12 cellular contexts compared by ENCODE assay signal in genomic region chr21:37561941-37562919, GRCh38.
DNase-seq lines count a peak whose midpoint lies in the region; ATAC-seq and TF ChIP-seq lines count a peak whose summit lies in the region.
"Had no signal": no experiment of that assay in that cellular context is flagged by ENCODE, and none has a peak within 500 bp of the region (broad histone marks: within the 10 kb centered on the region; RNA-seq: fewer than 3 reads in every experiment).

No MANE protein-coding gene starts in this region.

- intact Hi-C loops in activated naive CD4-positive, alpha-beta T cell treated with anti-CD3 and anti-CD28 coated beads for 36 hours (cut with micrococcal nuclease): loop anchor here (5.0 to 10.0 kb wide), 2 partner anchors 60 to 577 kb away; no protein-coding TSS in a partner anchor

- peaks cover 3% of the 10 kb centered on the region for H3K9me3 Mint-ChIP-seq in activated naive CD4-positive, alpha-beta T cell treated with anti-CD3 and anti-CD28 coated beads for 36 hours
- H3K9me3 Mint-ChIP-seq in activated naive CD4-positive, alpha-beta T cell treated with anti-CD3 and anti-CD28 coated beads, Interleukin-2, amount 50 U/mL, for 72 hours: peaks cover 7 to 13% of the 10 kb centered on the region in 2 donors
- H3K9me3 Mint-ChIP-seq in central memory CD8-positive, alpha-beta T cell: no peaks in the 10 kb centered on the region
- H3K9me3 Mint-ChIP-seq in stimulated activated naive B cell treated with anti-CD40 and anti-IgM and Interleukin-4, amounts not matched to agents 10 μg/mL and 1 μg/mL and 100 μg/mL, for 72 hours: peaks cover 6 to 11% of the 10 kb centered on the region in 2 donors

- CTCF ChIA-PET in activated naive CD4-positive, alpha-beta T cell treated with anti-CD3 and anti-CD28 coated beads for 36 hours (lab: Charles Lee): no interaction called here
- CTCF ChIA-PET in GM10248 (lab: Yijun Ruan, JAX): interaction anchor here (1.4 to 1.6 kb wide), 2 partner anchors 29 to 81 kb away, joined by 3 to 5 read pairs; no protein-coding TSS in a partner anchor

- H3K4me3 Mint-ChIP-seq in activated naive CD4-positive, alpha-beta T cell treated with anti-CD3 and anti-CD28 coated beads for 36 hours: peak overlapping the region; percentile 88
- peak overlapping the region; percentile 94 for H3K4me3 Mint-ChIP-seq in central memory CD8-positive, alpha-beta T cell
- peak overlapping the region; percentile 92 to 95 for H3K4me3 Mint-ChIP-seq in stimulated activated naive B cell treated with anti-CD40 and anti-IgM and Interleukin-4, amounts not matched to agents 10 μg/mL and 1 μg/mL and 100 μg/mL, for 72 hours

- ATAC-seq in activated naive CD4-positive, alpha-beta T cell treated with anti-CD3 and anti-CD28 coated beads, Interleukin-2, amount 50 U/mL, for 72 hours: no peak
- no peak for ATAC-seq in central memory CD8-positive, alpha-beta T cell (replicated peaks; ENCODE audit: extremely low read depth, poor library complexity, severe bottlenecking)
- ATAC-seq in stimulated activated naive B cell treated with anti-CD40 and anti-IgM and Interleukin-4, amounts not matched to agents 10 μg/mL and 1 μg/mL and 100 μg/mL, for 72 hours (replicated peaks): no peak
- ATAC-seq: sciatic nerve had no signal

- H3K27me3 Mint-ChIP-seq in activated naive CD4-positive, alpha-beta T cell treated with anti-CD3 and anti-CD28 coated beads for 36 hours (ENCODE audit: low read depth): no peaks in the 10 kb centered on the region
- no peaks in the 10 kb centered on the region for H3K27me3 Mint-ChIP-seq in central memory CD8-positive, alpha-beta T cell
- H3K27me3 Mint-ChIP-seq in stimulated activated naive B cell treated with anti-CD40 and anti-IgM and Interleukin-4, amounts not matched to agents 10 μg/mL and 1 μg/mL and 100 μg/mL, for 72 hours: no peaks in the 10 kb centered on the region

- H3K36me3 Mint-ChIP-seq in activated naive CD4-positive, alpha-beta T cell treated with anti-CD3 and anti-CD28 coated beads for 36 hours (ENCODE audit: low read depth): no peaks in the 10 kb centered on the region
- peaks cover 0 to 5% of the 10 kb centered on the region in 2 donors for H3K36me3 Mint-ChIP-seq in activated naive CD4-positive, alpha-beta T cell treated with anti-CD3 and anti-CD28 coated beads, Interleukin-2, amount 50 U/mL, for 72 hours
- H3K36me3 Mint-ChIP-seq in central memory CD8-positive, alpha-beta T cell (ENCODE audit: insufficient read depth): peaks cover 12% of the 10 kb centered on the region
- peaks cover 0 to 8% of the 10 kb centered on the region in 2 donors for H3K36me3 Mint-ChIP-seq in stimulated activated naive B cell treated with anti-CD40 and anti-IgM and Interleukin-4, amounts not matched to agents 10 μg/mL and 1 μg/mL and 100 μg/mL, for 72 hours

- TF ChIP-seq CTCF in GM10248 (IDR thresholded peaks at IDR 0.05; ENCODE audit: control extremely low read depth, extremely low read depth, low read depth, missing control alignments): no peak

- H3K27ac Mint-ChIP-seq in activated naive CD4-positive, alpha-beta T cell treated with anti-CD3 and anti-CD28 coated beads for 36 hours: peak overlapping the region; percentile 99
- peak overlapping the region in 1 of 2 donors; percentile 99 for H3K27ac Mint-ChIP-seq in activated naive CD4-positive, alpha-beta T cell treated with anti-CD3 and anti-CD28 coated beads, Interleukin-2, amount 50 U/mL, for 72 hours
- H3K27ac Mint-ChIP-seq in central memory CD8-positive, alpha-beta T cell (ENCODE audit: low read depth): peak overlapping the region; percentile 98
- H3K27ac Mint-ChIP-seq in stimulated activated naive B cell treated with anti-CD40 and anti-IgM and Interleukin-4, amounts not matched to agents 10 μg/mL and 1 μg/mL and 100 μg/mL, for 72 hours: no peak overlapping the region

- POLR2A ChIA-PET in GM10248 (lab: Yijun Ruan, JAX): no interaction called here

- peaks cover 20% of the 10 kb centered on the region for H3K4me1 Mint-ChIP-seq in activated naive CD4-positive, alpha-beta T cell treated with anti-CD3 and anti-CD28 coated beads for 36 hours (ENCODE audit: low read depth)
- peaks cover 13% of the 10 kb centered on the region for H3K4me1 Mint-ChIP-seq in central memory CD8-positive, alpha-beta T cell
- H3K4me1 Mint-ChIP-seq in stimulated activated naive B cell treated with anti-CD40 and anti-IgM and Interleukin-4, amounts not matched to agents 10 μg/mL and 1 μg/mL and 100 μg/mL, for 72 hours: peaks cover 15 to 33% of the 10 kb centered on the region in 2 donors

- DNase-seq in activated naive CD4-positive, alpha-beta T cell treated with anti-CD3 and anti-CD28 coated beads for 36 hours: no peak
- no peak for DNase-seq in activated naive CD4-positive, alpha-beta T cell treated with anti-CD3 and anti-CD28 coated beads, Interleukin-2, amount 50 U/mL, for 72 hours (ENCODE audit: low spot score in 2 of 2)
- DNase-seq in MV-4-11 (lab: John Stamatoyannopoulos, UW) (peak; percentile 23), NCI-H446 treated with DMSO at 0.1 percent for 48 hours (lab: John Stamatoyannopoulos, UW) (no peak), dermis blood vessel endothelial cell (no peak), GM10248 (ENCODE audit: extremely low spot score) (no peak)
- no peak for DNase-seq in central memory CD8-positive, alpha-beta T cell (ENCODE audit: low spot score in 2 of 2)
- DNase-seq in stimulated activated naive B cell treated with anti-CD40 and anti-IgM and Interleukin-4, amounts not matched to agents 10 μg/mL and 1 μg/mL and 100 μg/mL, for 72 hours: no peak
- DNase-seq: activated effector memory CD4-positive, alpha-beta T cell treated with anti-CD3 and anti-CD28 coated beads, Interleukin-2, amount 50 U/mL, for 16 hours; foreskin melanocyte; stimulated activated CD4-positive, alpha-beta T cell treated with anti-CD3 and anti-CD28 coated beads, Interleukin-4, amount 100 ng/mL, for 1 hour had no signal
